In genomic region chr3:184908859-184909258, GRCh38 we compare ENCODE assay signal across 17 cellular contexts.
"Had no signal": no experiment of that assay in that cellular context is flagged by ENCODE, and none has a peak within 500 bp of the region (broad histone marks: within the 10 kb centered on the region; RNA-seq: fewer than 3 reads in every experiment).

No MANE protein-coding gene starts in this region.

- H3K27me3 Mint-ChIP-seq: activated CD4-positive, alpha-beta memory T cell treated with anti-CD3 and anti-CD28 coated beads for 36 hours; activated naive CD8-positive, alpha-beta T cell; brain; memory B cell had no signal

- H3K27ac Mint-ChIP-seq: activated CD4-positive, alpha-beta memory T cell treated with anti-CD3 and anti-CD28 coated beads for 36 hours; activated naive CD8-positive, alpha-beta T cell; memory B cell had no signal

- FAIRE-seq: islet of Langerhans had no signal

- H3K4me1 Mint-ChIP-seq: memory B cell had no signal

- H3K4me3 Mint-ChIP-seq: activated CD4-positive, alpha-beta memory T cell treated with anti-CD3 and anti-CD28 coated beads for 36 hours; activated naive CD8-positive, alpha-beta T cell; brain; memory B cell had no signal

- H3K4me1 ChIP-seq: foreskin keratinocyte, left ventricle myocardium inferior, psoas muscle, testis had no signal

- H3K27me3 ChIP-seq: foreskin keratinocyte, testis had no signal

- H3K4me3 ChIP-seq: left ventricle myocardium inferior, psoas muscle, testis had no signal

- H3K27ac ChIP-seq: foreskin keratinocyte, psoas muscle, testis had no signal

- H3K9me3 ChIP-seq: psoas muscle, testis had no signal

- DNase-seq: activated CD4-positive, alpha-beta memory T cell treated with anti-CD3 and anti-CD28 coated beads for 36 hours; activated gamma-delta T cell; activated T-cell treated with anti-CD3 and anti-CD28 coated beads, Interleukin-2, amount 50 U/mL, for 48 hours; dermis blood vessel endothelial cell; foreskin keratinocyte; occipital lobe; stimulated activated CD4-positive, alpha-beta T cell treated with anti-CD3 and anti-CD28 coated beads, Interleukin-4, amount 100 ng/mL, for 1 hour; stimulated activated CD8-positive, alpha-beta memory T cell treated with anti-CD3 and anti-CD28 coated beads, Interleukin-4, amount 100 ng/mL, for 48 hours; stimulated activated naive CD8-positive, alpha-beta T cell treated with anti-CD3 and anti-CD28 coated beads, Interleukin-15, Interleukin-2, amounts not matched to agents 100 U/mL and 50 U/mL, for 24 hours; SW 1271; testis had no signal
